13 cellular contexts compared by ENCODE assay signal in genomic region chr3:184713521-184713920, GRCh38. TPM values are rescaled to one million over a fixed set of nuclear protein-coding genes. Genes with fewer than 3 reads are reported as not detected.
DNase-seq lines count a peak whose midpoint lies in the region; ATAC-seq and TF ChIP-seq lines count a peak whose summit lies in the region.
"Had no signal": no experiment of that assay in that cellular context is flagged by ENCODE, and none has a peak within 500 bp of the region (broad histone marks: within the 10 kb centered on the region; RNA-seq: fewer than 3 reads in every experiment).

No MANE protein-coding gene starts in this region.

- H3K27ac Mint-ChIP-seq in brain = peak overlapping the region in 1 of 5 experiments; percentile 98
- H3K27ac Mint-ChIP-seq in stimulated activated memory B cell treated with anti-CD40 and anti-IgM and Interleukin-4, amounts not matched to agents 10 μg/mL and 1 μg/mL and 100 μg/mL, for 72 hours = peak overlapping the region; percentile 83

- peaks cover 5% of the 10 kb centered on the region for H3F3A ChIP-seq in PC-3 (ENCODE audit: low read length, unreplicated experiment)

- TF ChIP-seq CTCF in right atrium auricular region (IDR thresholded peaks at IDR 0.05) (no peak), heart left ventricle (IDR thresholded peaks at IDR 0.05) (no peak), PC-3 (conservative IDR thresholded peaks at IDR 0.05; ENCODE audit: low read depth, low read length) (no peak), brain (conservative IDR thresholded peaks at IDR 0.05) (no peak), tibial nerve (IDR thresholded peaks at IDR 0.05) (no peak)

- peaks cover 29% of the 10 kb centered on the region for H3K79me2 ChIP-seq in PC-3 (ENCODE audit: low read length)

- peaks cover 0 to 3% (median 0%) of the 10 kb centered on the region in 5 experiments for H3K9me3 Mint-ChIP-seq in brain
- no peaks in the 10 kb centered on the region for H3K9me3 Mint-ChIP-seq in stimulated activated memory B cell treated with anti-CD40 and anti-IgM and Interleukin-4, amounts not matched to agents 10 μg/mL and 1 μg/mL and 100 μg/mL, for 72 hours

- H3K27ac ChIP-seq in right atrium auricular region = no peak overlapping the region
- no peak overlapping the region for H3K27ac ChIP-seq in heart left ventricle
- no peak overlapping the region for H3K27ac ChIP-seq in PC-3 (ENCODE audit: low read length)
- H3K27ac ChIP-seq in tibial nerve = peak overlapping the region in 1 of 4 donors; percentile 6
- H3K27ac ChIP-seq: A549, C4-2B, GM23248 had no signal

- peaks cover 15% of the 10 kb centered on the region for H3K27me3 Mint-ChIP-seq in brain
- H3K27me3 Mint-ChIP-seq in stimulated activated memory B cell treated with anti-CD40 and anti-IgM and Interleukin-4, amounts not matched to agents 10 μg/mL and 1 μg/mL and 100 μg/mL, for 72 hours = no peaks in the 10 kb centered on the region

- no peak overlapping the region for H2AFZ ChIP-seq in PC-3 (ENCODE audit: low read length)
- H2AFZ ChIP-seq: GM23248 had no signal

- ATAC-seq in heart left ventricle (no peak), PC-3 (no peak), GM19035 (IDR thresholded peaks at IDR 0.05; ENCODE audit: unreplicated experiment) (no peak)
- no peak for ATAC-seq in stimulated activated memory B cell treated with anti-CD40 and anti-IgM and Interleukin-4, amounts not matched to agents 10 μg/mL and 1 μg/mL and 100 μg/mL, for 72 hours
- ATAC-seq: A549, HCT116 had no signal

- 0 out of 2 replicates have a peak overlapping the region, but pooled peaks have one; percentile 33 for H3K4me2 ChIP-seq in PC-3 (ENCODE audit: low read length)

- CTCF ChIA-PET in PC-3 (lab: Charles Lee) = interaction anchor here (2.0 kb wide), 1 partner anchor 152 kb away, joined by 18 read pairs; the partner anchor contains the start of gene EPHB3

- intact Hi-C loops in heart left ventricle (cut with DNase I) (loop anchor here in 5 of 10 donors (5.0 kb wide), 4 partner anchors 64 to 146 kb away; no protein-coding TSS in a partner anchor), PC-3 (cut with micrococcal nuclease) (loop anchor here (1.0 kb wide), 1 partner anchor 152 kb away; the partner anchor contains the start of gene EPHB3)

- peak overlapping the region in 4 of 5 experiments; percentile 32 to 94 (median 43) for H3K4me3 Mint-ChIP-seq in brain
- H3K4me3 Mint-ChIP-seq in stimulated activated memory B cell treated with anti-CD40 and anti-IgM and Interleukin-4, amounts not matched to agents 10 μg/mL and 1 μg/mL and 100 μg/mL, for 72 hours = no peak overlapping the region

- no peaks in the 10 kb centered on the region for H3K9me2 ChIP-seq in PC-3 (replicated peaks; ENCODE audit: low read length)

- peaks cover 85% of the 10 kb centered on the region for H3K4me1 Mint-ChIP-seq in brain
- H3K4me1 Mint-ChIP-seq in stimulated activated memory B cell treated with anti-CD40 and anti-IgM and Interleukin-4, amounts not matched to agents 10 μg/mL and 1 μg/mL and 100 μg/mL, for 72 hours = peaks cover 29% of the 10 kb centered on the region

- H4K20me1 ChIP-seq in PC-3 (ENCODE audit: low read length) = no peaks in the 10 kb centered on the region

- H3K9ac ChIP-seq in PC-3 (ENCODE audit: low read length) = no peak overlapping the region
- H3K9ac ChIP-seq: GM23248 had no signal

- no TSS peak for BruUV-seq in PC-3 (replicated peaks; lab: Mats Ljungman, UMichigan)

- no peak for TF ChIP-seq POLR2A in heart left ventricle (IDR thresholded peaks at IDR 0.05)
- no peak for TF ChIP-seq POLR2A in tibial nerve (IDR thresholded peaks at IDR 0.05)

- peak; percentile 52 for DNase-seq in right atrium auricular region (ENCODE audit: low spot score)
- no peak for DNase-seq in heart left ventricle
- no peak for DNase-seq in PC-3
- no peak for DNase-seq in tibial nerve (ENCODE audit: low spot score in 2 of 2)
- DNase-seq: BE2C, DMS53 had no signal

- peaks cover 28% of the 10 kb centered on the region for H3K36me3 Mint-ChIP-seq in brain
- no peaks in the 10 kb centered on the region for H3K36me3 Mint-ChIP-seq in stimulated activated memory B cell treated with anti-CD40 and anti-IgM and Interleukin-4, amounts not matched to agents 10 μg/mL and 1 μg/mL and 100 μg/mL, for 72 hours

- POLR2A ChIA-PET in PC-3 (lab: Charles Lee; ENCODE audit: unreplicated experiment) = no interaction called here

- no peak for TF ChIP-seq EP300 in tibial nerve (IDR thresholded peaks at IDR 0.05)

- H3K27me3 ChIP-seq in right atrium auricular region (no peaks in the 10 kb centered on the region), heart left ventricle (no peaks in the 10 kb centered on the region), PC-3 (ENCODE audit: low read length) (no peaks in the 10 kb centered on the region), tibial nerve (no peaks in the 10 kb centered on the region)
- H3K27me3 ChIP-seq: BE2C had no signal

- WGBS in heart left ventricle, 4 donors = 69 to 83% (median 76%) methylated on average over 2 of the region's 2 CpGs
- WGBS in tibial nerve, 2 donors = 61 to 86% methylated on average over 2 of the region's 2 CpGs

- no peak overlapping the region for H3K4me3 ChIP-seq in right atrium auricular region
- no peak overlapping the region for H3K4me3 ChIP-seq in heart left ventricle
- H3K4me3 ChIP-seq in PC-3 (ENCODE audit: low read length) = no peak overlapping the region
- H3K4me3 ChIP-seq in tibial nerve = no peak overlapping the region
- H3K4me3 ChIP-seq: A549, GM23248 had no signal

- H3K4me1 ChIP-seq in right atrium auricular region (peaks cover 0 to 48% of the 10 kb centered on the region in 2 donors), heart left ventricle (peaks cover 0 to 57% (median 41%) of the 10 kb centered on the region in 12 donors), PC-3 (ENCODE audit: insufficient read depth, low read length) (peaks cover 34% of the 10 kb centered on the region), tibial nerve (peaks cover 0 to 68% (median 29%) of the 10 kb centered on the region in 4 donors)

- H3K36me3 ChIP-seq in right atrium auricular region = no peaks in the 10 kb centered on the region
- H3K36me3 ChIP-seq in heart left ventricle = peaks cover 0 to 6% (median 0%) of the 10 kb centered on the region in 9 donors
- H3K36me3 ChIP-seq in PC-3 (ENCODE audit: low read depth, low read length) = no peaks in the 10 kb centered on the region
- peaks cover 0 to 4% (median 0%) of the 10 kb centered on the region in 3 donors for H3K36me3 ChIP-seq in tibial nerve

- H3K9me3 ChIP-seq in right atrium auricular region (no peaks in the 10 kb centered on the region), heart left ventricle (no peaks in the 10 kb centered on the region), PC-3 (ENCODE audit: low read length) (no peaks in the 10 kb centered on the region), tibial nerve (no peaks in the 10 kb centered on the region)
- H3K9me3 ChIP-seq: A549, BE2C had no signal

RNA-seq across cellular contexts. Expression of gene MAGEF1, which starts 1.7 kb away (rescaled TPM):
- total RNA-seq in right atrium auricular region (10 to 100 TPM; 26.9 to 32.2 TPM), heart left ventricle (10 to 100 TPM; 27.1 to 36.4 (median 32.6) TPM), PC-3 (2014; rRNA removed) (43.6 and 57.4 TPM in 2 replicates), tibial nerve (10 to 100 TPM; 29.6 to 48.1 (median 42.4) TPM)
- polyA plus RNA-seq in heart left ventricle (10 to 100 TPM; 24.7 to 31.6 TPM), brain (ENCODE audit: insufficient read depth, low read depth, low replicate concordance) (98.8 TPM)
